In genomic region chr6:2222275-2222842, GRCh38 we compare ENCODE assay signal across 8 cellular contexts. TPM values are rescaled to one million over a fixed set of nuclear protein-coding genes. Genes with fewer than 3 reads are reported as not detected.
DNase-seq lines count a peak whose midpoint lies in the region; ATAC-seq and TF ChIP-seq lines count a peak whose summit lies in the region.

No MANE protein-coding gene starts in this region.

- intact Hi-C loops in colonic mucosa (cut with DNase I) (no loop called here), ovary (cut with DNase I) (loop anchor here in 1 of 4 donors (1.0 kb wide), 1 partner anchor 36 kb away; no protein-coding TSS in a partner anchor)

- H4K20me1 ChIP-seq in MM.1S (ENCODE audit: insufficient read depth, low read length) = no peaks in the 10 kb centered on the region

- H3K9ac ChIP-seq in MM.1S (ENCODE audit: low read length) (peak overlapping the region; percentile 67), colonic mucosa (ENCODE audit: low read depth in 2 of 2, low read length in 2 of 2) (peak overlapping the region; percentile 13 to 69)

- no peak for ATAC-seq in GM19023 (IDR thresholded peaks at IDR 0.05; ENCODE audit: unreplicated experiment)

- no peak for TF ChIP-seq POLR2A in ovary (IDR thresholded peaks at IDR 0.05)

- TF ChIP-seq CTCF in GM12875 (IDR thresholded peaks at IDR 0.05; ENCODE audit: borderline replicate concordance, insufficient read depth, low read depth, low read length) (no peak), MM.1S (IDR thresholded peaks at IDR 0.05; ENCODE audit: low read length) (no peak), colonic mucosa (IDR thresholded peaks at IDR 0.05) (no peak), ovary (IDR thresholded peaks at IDR 0.05) (no peak)

- H3K9me3 ChIP-seq in MM.1S (replicated peaks; ENCODE audit: insufficient read depth, low read length) = no peaks in the 10 kb centered on the region
- no peaks in the 10 kb centered on the region for H3K9me3 ChIP-seq in colonic mucosa
- no peaks in the 10 kb centered on the region for H3K9me3 ChIP-seq in ovary

- H3K9me2 ChIP-seq in MM.1S (replicated peaks; ENCODE audit: insufficient read depth, low read length) = no peaks in the 10 kb centered on the region

- H3K27ac ChIP-seq in MM.1S (ENCODE audit: low read length) (peak overlapping the region; percentile 46; the same call in 1 of the 2 replicates), colonic mucosa (peak overlapping the region; percentile 45), ovary (no peak overlapping the region)

- H3K36me3 ChIP-seq in MM.1S (replicated peaks; ENCODE audit: insufficient read depth, low read length) (no peaks in the 10 kb centered on the region), colonic mucosa (no peaks in the 10 kb centered on the region), ovary (no peaks in the 10 kb centered on the region)

- no peak for DNase-seq in MM.1S
- no peak for DNase-seq in colonic mucosa
- DNase-seq in ovary = no peak
- no peak for DNase-seq in NK-92 treated with Interleukin-12 subunit alpha and Interleukin-12 subunit beta, amount 100 ng/mL, for 24 hours (lab: John Stamatoyannopoulos, UW)
- DNase-seq in effector CD8-positive, alpha-beta T cell (lab: John Stamatoyannopoulos, UW) = no peak
- DNase-seq in pons (ENCODE audit: low spot score) = no peak

- H3K4me2 ChIP-seq in MM.1S (ENCODE audit: low read depth, low read length) = peak overlapping the region; percentile 95

- H3K27me3 ChIP-seq in MM.1S (replicated peaks; ENCODE audit: insufficient read depth, low read length) (no peaks in the 10 kb centered on the region), colonic mucosa (no peaks in the 10 kb centered on the region), ovary (no peaks in the 10 kb centered on the region)

- no peaks in the 10 kb centered on the region for H3K4me1 ChIP-seq in MM.1S (ENCODE audit: low read length)
- no peaks in the 10 kb centered on the region for H3K4me1 ChIP-seq in colonic mucosa
- H3K4me1 ChIP-seq in ovary (ENCODE audit: insufficient read depth) = peaks cover 5% of the 10 kb centered on the region

- H3F3A ChIP-seq in MM.1S (ENCODE audit: insufficient read depth, low read length) = no peaks in the 10 kb centered on the region

- H2AFZ ChIP-seq in MM.1S (ENCODE audit: low read length) = peak overlapping the region; percentile 88

- H3K4me3 ChIP-seq in GM12875 (ENCODE audit: low read depth, low read length) (peak overlapping the region; percentile 44), MM.1S (ENCODE audit: low read length) (peak overlapping the region; percentile 75), colonic mucosa (peak overlapping the region; percentile 41), ovary (peak overlapping the region; percentile 25)

- TF ChIP-seq EP300 in ovary (IDR thresholded peaks at IDR 0.05) = no peak

- peaks cover 50% of the 10 kb centered on the region for H3K79me2 ChIP-seq in MM.1S (ENCODE audit: low read length)

- 34 to 44% (median 37%) methylated on average over 6 of the region's 6 CpGs for WGBS in ovary, 3 donors

RNA-seq across cellular contexts. Expression of gene GMDS, which starts 23.0 kb away (rescaled TPM):
- total RNA-seq in colonic mucosa (100 to 1,000 TPM; 247 to 272 TPM), ovary (10 to 100 TPM in 4 of 7 donors, 1 to 10 TPM in 3; 6.6 to 15.9 (median 11.0) TPM)
- polyA plus RNA-seq in ovary = 10 to 100 TPM in 1 of 2 donors, 1 to 10 TPM in 1; 7.7 to 20.6 TPM

Comparison
In these comparisons a context has a peak if more than half of its experiments do, and no peak if none do; other contexts are left out.
1. H3K4me3 ChIP-seq: peak in every context shown above with its lines; median percentile 75 in MM.1S; 44 in GM12875; 41 in colonic mucosa; 25 in ovary.
2. H3K27ac ChIP-seq: peak in MM.1S (single experiment) and colonic mucosa (single experiment); none in ovary (0 of 2).
3. RNA of gene GMDS, which starts 23.0 kb away (total RNA-seq): 247 to 272 TPM in colonic mucosa; 6.6 to 15.9 TPM in ovary; every median in the first group is over 10 times any median in the second.